20 cellular contexts compared by ENCODE assay signal in genomic region chr18:46156838-46157237, GRCh38. TPM values are rescaled to one million over a fixed set of nuclear protein-coding genes. Genes with fewer than 3 reads are reported as not detected.
DNase-seq lines count a peak whose midpoint lies in the region; ATAC-seq, FAIRE-seq and TF ChIP-seq lines count a peak whose summit lies in the region.
"Had no signal": no experiment of that assay in that cellular context is flagged by ENCODE, and none has a peak within 500 bp of the region (broad histone marks: within the 10 kb centered on the region; RNA-seq: fewer than 3 reads in every experiment).

No MANE protein-coding gene starts in this region.

- no peak overlapping the region for H3K18ac ChIP-seq in trophoblast cell (ENCODE audit: low read length)

- H4K91ac ChIP-seq in trophoblast cell (ENCODE audit: low read depth, low read length): peak overlapping the region; percentile 20

- H3K23ac ChIP-seq in trophoblast cell (ENCODE audit: low read length): no peak overlapping the region

- no peak overlapping the region for H2BK5ac ChIP-seq in trophoblast cell (ENCODE audit: low read depth, low read length, poor library complexity)

- H3K36me3 Mint-ChIP-seq in activated CD8-positive, alpha-beta memory T cell treated with anti-CD3 and anti-CD28 coated beads, Interleukin-2, amount 10 ng/mL, durations not matched to agents 7 days and 5 days: peaks cover 18% of the 10 kb centered on the region

- peak overlapping the region; percentile 55 for H2BK12ac ChIP-seq in trophoblast cell (ENCODE audit: low read length)

- DNase-seq in activated CD8-positive, alpha-beta memory T cell treated with anti-CD3 and anti-CD28 coated beads, Interleukin-2, amount 10 ng/mL, durations not matched to agents 7 days and 5 days: no peak
- DNase-seq in activated CD8-positive, alpha-beta memory T cell treated with anti-CD3 and anti-CD28 coated beads, Interleukin-2, amount 50 U/mL, for 4 hours: no peak
- DNase-seq in RWPE2 (ENCODE audit: low spot score) (no peak), bronchial epithelial cell (ENCODE audit: low read depth) (no peak), trophoblast cell (no peak), right cardiac atrium (no peak), NCI-H82 treated with DMSO at 0.1 percent for 48 hours (lab: John Stamatoyannopoulos, UW; ENCODE audit: unreplicated experiment) (no peak), GM10266 (ENCODE audit: extremely low spot score) (no peak)
- DNase-seq: central memory CD4-positive, alpha-beta T cell; effector CD4-positive, alpha-beta T cell; H9; NCI-H2107; NCI-H774; Peyer's patch; stimulated activated naive CD4-positive, alpha-beta T cell had no signal

- WGBS in trophoblast cell (ENCODE audit: extremely low coverage, insufficient coverage, insufficient read length): no CpG with 5 or more reads among the region's 3 CpGs
- WGBS in right cardiac atrium: 91% methylated on average over 3 of the region's 3 CpGs

- H3K4me3 ChIP-seq in RWPE2 (ENCODE audit: severe bottlenecking) (no peak overlapping the region), bronchial epithelial cell (ENCODE audit: low read depth, low read length) (no peak overlapping the region), trophoblast cell (ENCODE audit: low read depth, low read length) (no peak overlapping the region), right cardiac atrium (ENCODE audit: low read length) (no peak overlapping the region)
- H3K4me3 ChIP-seq: neural progenitor cell, Peyer's patch, vagina had no signal

- peaks cover 2% of the 10 kb centered on the region for H3K9me3 Mint-ChIP-seq in activated CD8-positive, alpha-beta memory T cell treated with anti-CD3 and anti-CD28 coated beads, Interleukin-2, amount 10 ng/mL, durations not matched to agents 7 days and 5 days (ENCODE audit: low read depth)
- H3K9me3 Mint-ChIP-seq: H9, IgD-negative memory B cell, neural progenitor cell had no signal

- peaks cover 37% of the 10 kb centered on the region for H3K27me3 Mint-ChIP-seq in activated CD8-positive, alpha-beta memory T cell treated with anti-CD3 and anti-CD28 coated beads, Interleukin-2, amount 10 ng/mL, durations not matched to agents 7 days and 5 days
- H3K27me3 Mint-ChIP-seq: IgD-negative memory B cell had no signal

- H4K12ac ChIP-seq in trophoblast cell (ENCODE audit: low read depth, low read length): no peak overlapping the region

- no peaks in the 10 kb centered on the region for H3K9me3 ChIP-seq in RWPE2 (ENCODE audit: severe bottlenecking)
- peaks cover 2% of the 10 kb centered on the region for H3K9me3 ChIP-seq in trophoblast cell (ENCODE audit: insufficient read depth, low read depth, low read length)
- no peaks in the 10 kb centered on the region for H3K9me3 ChIP-seq in right cardiac atrium (ENCODE audit: control insufficient read depth, low read length)
- H3K9me3 ChIP-seq: Peyer's patch, vagina had no signal

- intact Hi-C loops in right cardiac atrium (cut with DNase I): loop anchor here in 1 of 4 donors (10.0 kb wide), 1 partner anchor 508 kb away; no protein-coding TSS in a partner anchor

- H3K79me2 ChIP-seq in trophoblast cell (ENCODE audit: control insufficient read depth, insufficient read depth, low read length, poor library complexity): no peaks in the 10 kb centered on the region

- peak overlapping the region; percentile 62 for H3K4me3 Mint-ChIP-seq in activated CD8-positive, alpha-beta memory T cell treated with anti-CD3 and anti-CD28 coated beads, Interleukin-2, amount 10 ng/mL, durations not matched to agents 7 days and 5 days
- H3K4me3 Mint-ChIP-seq: H9, neural progenitor cell had no signal

- TF ChIP-seq CTCF in RWPE2 (IDR thresholded peaks at IDR 0.05; ENCODE audit: poor library complexity, severe bottlenecking) (no peak), bronchial epithelial cell (IDR thresholded peaks at IDR 0.05; ENCODE audit: insufficient read depth, low read length, severe bottlenecking) (no peak), GM10266 (IDR thresholded peaks at IDR 0.05; ENCODE audit: control insufficient read depth, insufficient read depth, low read depth, missing control alignments) (no peak)

- no peaks in the 10 kb centered on the region for H3K79me1 ChIP-seq in trophoblast cell (ENCODE audit: low read length)

- H3K4me1 Mint-ChIP-seq in activated CD8-positive, alpha-beta memory T cell treated with anti-CD3 and anti-CD28 coated beads, Interleukin-2, amount 10 ng/mL, durations not matched to agents 7 days and 5 days: peaks cover 53% of the 10 kb centered on the region

- no peak overlapping the region for H2AK5ac ChIP-seq in trophoblast cell (ENCODE audit: low read length)

- H3K9ac ChIP-seq in trophoblast cell (ENCODE audit: low read length): no peak overlapping the region
- H3K9ac ChIP-seq: neural progenitor cell had no signal

- H3K4me1 ChIP-seq in RWPE2 (ENCODE audit: insufficient read depth, poor library complexity, severe bottlenecking) (peaks cover 44% of the 10 kb centered on the region), trophoblast cell (ENCODE audit: control insufficient read depth in 1 of 2, insufficient read depth in 2 of 2, low read length in 2 of 2) (peaks cover 17 to 27% of the 10 kb centered on the region in 2 experiments), right cardiac atrium (ENCODE audit: control insufficient read depth, insufficient read depth, low read length) (peaks cover 2% of the 10 kb centered on the region)
- H3K4me1 ChIP-seq: Peyer's patch, vagina had no signal

- H4K8ac ChIP-seq in trophoblast cell (ENCODE audit: low read depth, low read length): no peak overlapping the region

- peak overlapping the region; percentile 34 for H2BK120ac ChIP-seq in trophoblast cell (ENCODE audit: insufficient read depth, low read length, poor library complexity)

- peak overlapping the region; percentile 96 for H3K27ac Mint-ChIP-seq in activated CD8-positive, alpha-beta memory T cell treated with anti-CD3 and anti-CD28 coated beads, Interleukin-2, amount 10 ng/mL, durations not matched to agents 7 days and 5 days
- H3K27ac Mint-ChIP-seq: IgD-negative memory B cell, neural progenitor cell had no signal

- FAIRE-seq in bronchial epithelial cell (lab: Jason Lieb, UNC): peak; percentile 64
- FAIRE-seq: islet of Langerhans had no signal

- CTCF ChIA-PET in activated CD8-positive, alpha-beta memory T cell treated with anti-CD3 and anti-CD28 coated beads, Interleukin-2, amount 10 ng/mL, durations not matched to agents 7 days and 5 days (lab: Charles Lee): interaction anchor here (1.1 to 9.8 kb wide), 3 partner anchors 9 to 53 kb away, joined by 3 to 115 read pairs (median 11); partner anchors contain the start of gene HAUS1

- H3K14ac ChIP-seq in trophoblast cell (ENCODE audit: low read length): no peak overlapping the region

- H3K36me3 ChIP-seq in RWPE2 (ENCODE audit: low read depth) (no peaks in the 10 kb centered on the region), bronchial epithelial cell (ENCODE audit: control insufficient read depth, insufficient read depth, low read length) (no peaks in the 10 kb centered on the region), trophoblast cell (ENCODE audit: control insufficient read depth in 1 of 2, insufficient read depth in 2 of 2, low read length in 2 of 2) (no peaks in the 10 kb centered on the region)
- H3K36me3 ChIP-seq: neural progenitor cell, Peyer's patch, vagina had no signal

- H2AFZ ChIP-seq in trophoblast cell (ENCODE audit: insufficient read depth, low read length, poor library complexity): no peak overlapping the region
- H2AFZ ChIP-seq: neural progenitor cell had no signal

- H3K4ac ChIP-seq in trophoblast cell (ENCODE audit: low read depth, low read length): no peak overlapping the region

- H3K27me3 ChIP-seq in RWPE2 (ENCODE audit: insufficient read depth, poor library complexity, severe bottlenecking) (no peaks in the 10 kb centered on the region), bronchial epithelial cell (ENCODE audit: control insufficient read depth, insufficient read depth, low read length) (no peaks in the 10 kb centered on the region), trophoblast cell (ENCODE audit: insufficient read depth, low read length) (no peaks in the 10 kb centered on the region), right cardiac atrium (ENCODE audit: control insufficient read depth, insufficient read depth) (no peaks in the 10 kb centered on the region)
- H3K27me3 ChIP-seq: neural progenitor cell, Peyer's patch, vagina had no signal

- H3K27ac ChIP-seq in RWPE2 (ENCODE audit: poor library complexity, severe bottlenecking) (peak overlapping the region; percentile 97), trophoblast cell (ENCODE audit: low read depth, low read length) (no peak overlapping the region), right cardiac atrium (ENCODE audit: low read length) (no peak overlapping the region)
- H3K27ac ChIP-seq: neural progenitor cell, Peyer's patch, vagina had no signal

- H3K4me2 ChIP-seq in trophoblast cell (ENCODE audit: low read length): no peak overlapping the region
- H3K4me2 ChIP-seq: neural progenitor cell had no signal

- ATAC-seq in activated CD8-positive, alpha-beta memory T cell treated with anti-CD3 and anti-CD28 coated beads, Interleukin-2, amount 10 ng/mL, durations not matched to agents 7 days and 5 days: no peak
- ATAC-seq in RWPE2 (ENCODE audit: low read depth) (no peak), right cardiac atrium (no peak)
- ATAC-seq: SK-N-SH treated with all-trans-retinoic acid at 6 μM for 48 hours had no signal

RNA-seq across cellular contexts. Expression of gene HAUS1, which starts 52.7 kb away (rescaled TPM):
- 10 to 100 TPM; 57.4 to 59.2 TPM for total RNA-seq in activated CD8-positive, alpha-beta memory T cell treated with anti-CD3 and anti-CD28 coated beads, Interleukin-2, amount 10 ng/mL, durations not matched to agents 7 days and 5 days
- total RNA-seq in bronchial epithelial cell (12.7 and 18.7 TPM in 2 replicates), right cardiac atrium (10 to 100 TPM in 1 of 4 donors, 1 to 10 TPM in 3; 8.8 to 13.0 (median 9.2) TPM)
- 59.0 and 63.5 TPM in 2 replicates for polyA plus RNA-seq in trophoblast cell (2013)
- polyA plus RNA-seq in right cardiac atrium: 15.0 TPM

RNA-seq across cellular contexts. Expression of gene ATP5F1A, which starts 58.7 kb away (rescaled TPM):
- total RNA-seq in activated CD8-positive, alpha-beta memory T cell treated with anti-CD3 and anti-CD28 coated beads, Interleukin-2, amount 10 ng/mL, durations not matched to agents 7 days and 5 days: 100 to 1,000 TPM; 341 to 485 TPM
- total RNA-seq in bronchial epithelial cell (506 and 666 TPM in 2 replicates), right cardiac atrium (1,000 to 10,000 TPM; 1,050 to 1,210 (median 1,148) TPM)
- polyA plus RNA-seq in trophoblast cell (2013): 277 and 282 TPM in 2 replicates
- 1,401 TPM for polyA plus RNA-seq in right cardiac atrium
